8 cellular contexts compared by ENCODE assay signal in the genomic region with DNA sequence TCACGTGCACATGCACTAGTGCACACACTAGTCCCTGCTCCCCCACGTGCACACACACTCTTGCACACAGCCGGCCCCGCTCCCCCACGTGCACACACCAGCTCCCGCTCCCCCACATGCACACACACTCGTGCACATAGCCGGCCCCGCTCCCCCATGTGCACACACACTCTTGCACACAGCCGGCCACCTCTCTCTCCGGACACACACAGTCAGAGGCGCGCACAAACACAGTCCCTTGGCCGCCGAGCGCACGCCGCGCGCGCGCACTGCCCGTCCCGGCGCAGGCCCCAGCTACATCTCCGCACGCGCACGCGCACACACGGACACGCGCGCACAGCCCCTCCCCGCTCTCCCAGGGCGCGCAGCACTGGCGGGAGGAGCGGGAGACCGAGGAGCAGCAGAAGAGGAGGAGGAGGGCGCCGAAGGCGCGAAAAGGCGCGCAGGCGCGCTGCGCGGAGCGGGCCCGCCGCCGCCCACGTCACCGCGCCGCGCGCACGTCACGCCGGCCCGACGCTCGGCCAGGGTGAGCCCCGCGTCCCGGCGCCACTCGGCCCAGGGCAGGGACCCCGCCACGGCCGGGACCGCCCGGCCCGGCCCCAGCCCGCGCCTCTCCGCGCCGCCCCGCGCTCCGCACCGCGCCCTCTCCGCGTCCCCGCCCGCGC. TPM values are rescaled to one million over a fixed set of nuclear protein-coding genes. Genes with fewer than 3 reads are reported as not detected.
DNase-seq lines count a peak whose midpoint lies in the region; ATAC-seq and TF ChIP-seq lines count a peak whose summit lies in the region.

A gene with protein sequence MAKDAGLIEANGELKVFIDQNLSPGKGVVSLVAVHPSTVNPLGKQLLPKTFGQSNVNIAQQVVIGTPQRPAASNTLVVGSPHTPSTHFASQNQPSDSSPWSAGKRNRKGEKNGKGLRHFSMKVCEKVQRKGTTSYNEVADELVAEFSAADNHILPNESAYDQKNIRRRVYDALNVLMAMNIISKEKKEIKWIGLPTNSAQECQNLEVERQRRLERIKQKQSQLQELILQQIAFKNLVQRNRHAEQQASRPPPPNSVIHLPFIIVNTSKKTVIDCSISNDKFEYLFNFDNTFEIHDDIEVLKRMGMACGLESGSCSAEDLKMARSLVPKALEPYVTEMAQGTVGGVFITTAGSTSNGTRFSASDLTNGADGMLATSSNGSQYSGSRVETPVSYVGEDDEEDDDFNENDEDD (plus strand): TSS at position 549 of the 665 bp plus-strand sequence. CDS start 1,085 bp downstream, outside the sequence.

- ATAC-seq in DND-41 (ENCODE audit: insufficient read depth, low read depth) (peak; percentile 88), GM21717 (IDR thresholded peaks at IDR 0.05; ENCODE audit: unreplicated experiment) (peak; percentile 91)

- H3K4me1 Mint-ChIP-seq in IgD-negative memory B cell: peaks cover 0 to 24% (median 10%) of the 10 kb centered on the region in 3 donors

- CTCF ChIA-PET in PC-9 (lab: Charles Lee): no interaction called here

- POLR2A ChIA-PET in PC-9 (lab: Charles Lee; ENCODE audit: unreplicated experiment): interaction anchor here (0.6 to 0.7 kb wide), 2 partner anchors 51 to 164 kb away, joined by 3 to 9 read pairs; no protein-coding TSS in a partner anchor

- H3K4me1 ChIP-seq in DND-41 (ENCODE audit: insufficient read depth, low read length) (peaks cover 48% of the 10 kb centered on the region), PC-9 (replicated peaks; ENCODE audit: insufficient read depth) (peaks cover 9% of the 10 kb centered on the region; the same call in 1 of the 2 replicates), esophagus squamous epithelium (peaks cover 4 to 35% (median 16%) of the 10 kb centered on the region in 3 donors)

- H3K4me3 Mint-ChIP-seq in IgD-negative memory B cell: peak within 1 kb of the TSS; percentile 85 to 96 (median 90)

- no TSS peak for BruUV-seq in PC-9 (replicated peaks; lab: Mats Ljungman, UMichigan)

- H3K27ac ChIP-seq in DND-41 (ENCODE audit: low read length) (peak within 1 kb of the TSS; percentile 82), PC-9 (no peak within 1 kb of the TSS), esophagus squamous epithelium (peak within 1 kb of the TSS in 3 of 4 donors; percentile 69 to 80 (median 77))

- no peaks in the 10 kb centered on the region for H3K36me3 Mint-ChIP-seq in IgD-negative memory B cell

- H3K4me3 ChIP-seq in DND-41 (ENCODE audit: low read depth in 1 of 2, low read length in 2 of 2) (peak within 1 kb of the TSS; percentile 61 to 85; a peak in 3 of 4 replicates), PC-9 (peak within 1 kb of the TSS; percentile 78), esophagus squamous epithelium (peak within 1 kb of the TSS; percentile 50 to 81 (median 66))

- intact Hi-C loops in PC-9 (cut with micrococcal nuclease; ENCODE audit: unreplicated experiment) (loop anchor here (1.0 to 2.0 kb wide), 2 partner anchors 52 to 93 kb away; a partner anchor contains a TSS), esophagus squamous epithelium (cut with DNase I) (no loop called here)

- TF ChIP-seq POLR2A in esophagus squamous epithelium (IDR thresholded peaks at IDR 0.05): no peak

- H3F3A ChIP-seq in PC-9 (ENCODE audit: insufficient read depth, low read depth): peaks cover 16% of the 10 kb centered on the region; the same call in 1 of the 2 replicates

- TF ChIP-seq CTCF in DND-41 (IDR thresholded peaks at IDR 0.05; ENCODE audit: borderline replicate concordance, extremely low read depth, low read length, poor library complexity, severe bottlenecking): no peak
- no peak for TF ChIP-seq CTCF in PC-9 (conservative IDR thresholded peaks at IDR 0.05)
- no peak for TF ChIP-seq CTCF in esophagus squamous epithelium (IDR thresholded peaks at IDR 0.05)

- H3K9me3 ChIP-seq in DND-41 (ENCODE audit: insufficient read depth, low read length, severe bottlenecking): no peaks in the 10 kb centered on the region
- no peaks in the 10 kb centered on the region for H3K9me3 ChIP-seq in PC-9 (ENCODE audit: insufficient read depth, low read depth)
- no peaks in the 10 kb centered on the region for H3K9me3 ChIP-seq in esophagus squamous epithelium

- H3K9ac ChIP-seq in DND-41 (ENCODE audit: low read depth, low read length): peak within 1 kb of the TSS; percentile 93

- no peaks in the 10 kb centered on the region for H3K9me2 ChIP-seq in PC-9 (ENCODE audit: insufficient read depth)

- DNase-seq in DND-41 (peak; percentile 96), PC-9 (peak; percentile 81 to 86), esophagus squamous epithelium (lab: John Stamatoyannopoulos, UW) (no peak), myocyte (ENCODE audit: low read depth) (peak; percentile 60)
- DNase-seq in activated T-cell treated with anti-CD3 and anti-CD28 coated beads, Interleukin-2, amount 50 U/mL, for 48 hours: peak; percentile 90 to 93
- peak; percentile 63 for DNase-seq in stimulated activated naive CD4-positive, alpha-beta T cell treated with Interleukin-2 at 50 U/mL for 16 hours (lab: John Stamatoyannopoulos, UW)

- H3K4me2 ChIP-seq in DND-41 (ENCODE audit: insufficient read depth, low read length) (peak within 1 kb of the TSS; percentile 92), PC-9 (peak within 1 kb of the TSS; percentile 80)

- H4K20me1 ChIP-seq in DND-41 (ENCODE audit: insufficient read depth, low read length): peaks cover 36% of the 10 kb centered on the region
- peaks cover 16% of the 10 kb centered on the region for H4K20me1 ChIP-seq in PC-9 (ENCODE audit: insufficient read depth)

- peak within 1 kb of the TSS; percentile 94 for H2AFZ ChIP-seq in DND-41 (ENCODE audit: low read depth, low read length)
- peak within 1 kb of the TSS; percentile 73 for H2AFZ ChIP-seq in PC-9

- H3K27me3 Mint-ChIP-seq in IgD-negative memory B cell: no peaks in the 10 kb centered on the region

- 17 to 21% methylated on average over 1 to 7 of the region's 92 CpGs for WGBS in esophagus squamous epithelium, 2 donors

- H3K36me3 ChIP-seq in DND-41 (ENCODE audit: insufficient read depth, low read length): peaks cover 39% of the 10 kb centered on the region
- H3K36me3 ChIP-seq in PC-9 (ENCODE audit: low read depth): peaks cover 11% of the 10 kb centered on the region
- peaks cover 0 to 31% (median 6%) of the 10 kb centered on the region in 3 donors for H3K36me3 ChIP-seq in esophagus squamous epithelium

- no peaks in the 10 kb centered on the region for H3K27me3 ChIP-seq in DND-41 (ENCODE audit: insufficient read depth, low read length, poor library complexity)
- H3K27me3 ChIP-seq in PC-9 (ENCODE audit: insufficient read depth, low read depth): no peaks in the 10 kb centered on the region
- H3K27me3 ChIP-seq in esophagus squamous epithelium: no peaks in the 10 kb centered on the region

- peak within 1 kb of the TSS; percentile 12 to 63 (median 35) for H3K27ac Mint-ChIP-seq in IgD-negative memory B cell

- peaks cover 0 to 2% (median 0%) of the 10 kb centered on the region in 3 donors for H3K9me3 Mint-ChIP-seq in IgD-negative memory B cell

- peaks cover 50% of the 10 kb centered on the region for H3K79me2 ChIP-seq in DND-41 (ENCODE audit: insufficient read depth, low read length)
- peaks cover 41% of the 10 kb centered on the region for H3K79me2 ChIP-seq in PC-9 (ENCODE audit: low read depth)

RNA-seq across cellular contexts. Expression of the gene that starts here (rescaled TPM):
- 66.9 TPM for polyA plus RNA-seq in IgD-negative memory B cell
- total RNA-seq in PC-9 (2021): 84.2 and 107 TPM in 2 replicates
- 10 to 100 TPM; 55.7 to 82.1 (median 59.5) TPM for total RNA-seq in esophagus squamous epithelium
- 42.9 and 48.2 TPM in 2 replicates for total RNA-seq in myocyte
- 54.4 TPM for polyA plus RNA-seq in myocyte (2012)
